Comparison of ENCODE assay signal across 11 cellular contexts in genomic region chr11:26947379-26947844, GRCh38. TPM values are rescaled to one million over a fixed set of nuclear protein-coding genes. Genes with fewer than 3 reads are reported as not detected.
DNase-seq lines count a peak whose midpoint lies in the region; TF ChIP-seq lines count a peak whose summit lies in the region.
"Had no signal": no experiment of that assay in that cellular context is flagged by ENCODE, and none has a peak within 500 bp of the region (broad histone marks: within the 10 kb centered on the region; RNA-seq: fewer than 3 reads in every experiment).

No MANE protein-coding gene starts in this region.

- H3K79me1 ChIP-seq in mesenchymal stem cell (replicated peaks; ENCODE audit: low read length, poor library complexity, severe bottlenecking), result no peaks in the 10 kb centered on the region

- H2BK15ac ChIP-seq in mesenchymal stem cell (ENCODE audit: low read depth, poor library complexity, severe bottlenecking), result no peak overlapping the region

- no peak for TF ChIP-seq EP300 in transverse colon (IDR thresholded peaks at IDR 0.05; ENCODE audit: low read depth)

- WGBS in mesenchymal stem cell, result 0% methylated on average over 1 of the region's 2 CpGs
- WGBS in transverse colon (ENCODE audit: low coverage in 1 of 2), 2 donors, result 40 to 65% methylated on average over 2 of the region's 2 CpGs

- no peaks in the 10 kb centered on the region for H3K36me3 ChIP-seq in mesenchymal stem cell (ENCODE audit: control insufficient read depth in 1 of 2, insufficient read depth in 2 of 2, low read depth in 1 of 2, low read length in 2 of 2)
- H3K36me3 ChIP-seq in transverse colon, result no peaks in the 10 kb centered on the region

- intact Hi-C loops in transverse colon (cut with DNase I; ENCODE audit: low total_unique reads), result no loop called here

- H3K4me3 ChIP-seq in epithelial cell of esophagus (ENCODE audit: low read length) (no peak overlapping the region), mesenchymal stem cell (ENCODE audit: insufficient read depth in 1 of 2, low read depth in 1 of 2, low read length in 2 of 2) (no peak overlapping the region), transverse colon (no peak overlapping the region)

- H2BK12ac ChIP-seq in mesenchymal stem cell (ENCODE audit: low read length in 2 of 2), result no peak overlapping the region

- TF ChIP-seq CTCF in epithelial cell of esophagus (IDR thresholded peaks at IDR 0.05; ENCODE audit: insufficient read depth, low read depth, low read length, missing control alignments) (no peak), transverse colon (IDR thresholded peaks at IDR 0.05) (no peak)

- H3K4me1 ChIP-seq in mesenchymal stem cell (ENCODE audit: control insufficient read depth, insufficient read depth, low read depth, low read length) (no peaks in the 10 kb centered on the region), transverse colon (peaks cover 0 to 17% (median 2%) of the 10 kb centered on the region in 4 donors)

- H3K23ac ChIP-seq in mesenchymal stem cell (ENCODE audit: low read length in 2 of 2), result no peak overlapping the region

- H3K18ac ChIP-seq in mesenchymal stem cell (ENCODE audit: low read depth in 1 of 2, low read length in 2 of 2), result no peak overlapping the region

- DNase-seq in M059J (ENCODE audit: low read depth), result peak; percentile 36
- peak; percentile 63 for DNase-seq in epithelial cell of esophagus (ENCODE audit: low read depth)
- peak; percentile 99 for DNase-seq in mesenchymal stem cell
- peak; percentile 25 for DNase-seq in transverse colon
- DNase-seq in NCI-H2171 (lab: John Stamatoyannopoulos, UW), result no peak
- DNase-seq in hypothalamus (lab: John Stamatoyannopoulos, UW), result no peak
- DNase-seq in NCI-H1694 (lab: John Stamatoyannopoulos, UW), result no peak
- DNase-seq in NCI-H187 (lab: John Stamatoyannopoulos, UW), result no peak
- DNase-seq: dermis blood vessel endothelial cell, GDM1, NCI-H146 had no signal

- H2BK120ac ChIP-seq in mesenchymal stem cell (ENCODE audit: low read depth, low read length), result no peak overlapping the region

- no peaks in the 10 kb centered on the region for H3K27me3 ChIP-seq in mesenchymal stem cell (ENCODE audit: control insufficient read depth in 1 of 2, insufficient read depth in 1 of 2, low read length in 2 of 2)
- no peaks in the 10 kb centered on the region for H3K27me3 ChIP-seq in transverse colon

- no peak overlapping the region for H2AK5ac ChIP-seq in mesenchymal stem cell (ENCODE audit: low read length, severe bottlenecking)

- no peak overlapping the region for H3K4ac ChIP-seq in mesenchymal stem cell (ENCODE audit: low read depth in 1 of 2, low read length in 2 of 2)

- in situ Hi-C loops in transverse colon (cut with MboI; ENCODE audit: low pct_ligation_motif_present in 1 of 4, low pct_unique_long_range_greater_than_20kb in 1 of 4, low sequenced_read_pairs in 3 of 4), result no loop called here

- no peak overlapping the region for H3K4me2 ChIP-seq in mesenchymal stem cell (ENCODE audit: low read length, poor library complexity, severe bottlenecking)

- H4K8ac ChIP-seq in mesenchymal stem cell (ENCODE audit: low read length), result no peak overlapping the region

- no peak for TF ChIP-seq POLR2A in transverse colon (IDR thresholded peaks at IDR 0.05)

- H2AFZ ChIP-seq in mesenchymal stem cell (ENCODE audit: low read depth, low read length), result no peak overlapping the region

- H3K9ac ChIP-seq in mesenchymal stem cell (ENCODE audit: low read length), result peak overlapping the region; percentile 69

- no peak overlapping the region for H4K91ac ChIP-seq in mesenchymal stem cell (ENCODE audit: low read length)

- H3K14ac ChIP-seq in mesenchymal stem cell (ENCODE audit: low read length in 2 of 2), result no peak overlapping the region

- H3K9me3 ChIP-seq in mesenchymal stem cell (ENCODE audit: control insufficient read depth, low read length), result no peaks in the 10 kb centered on the region
- H3K9me3 ChIP-seq in transverse colon, result no peaks in the 10 kb centered on the region

- H3K27ac ChIP-seq in mesenchymal stem cell (ENCODE audit: low read length, poor library complexity, severe bottlenecking) (no peak overlapping the region), transverse colon (peak overlapping the region; percentile 52 to 69 (median 56))

- no peak overlapping the region for H2BK5ac ChIP-seq in mesenchymal stem cell (ENCODE audit: low read depth, low read length, poor library complexity, severe bottlenecking)

RNA-seq across cellular contexts. Expression of gene FIBIN, which starts 46.5 kb away (rescaled TPM):
- 0.05 TPM in 1 of 2 replicates, not detected in the other for total RNA-seq in M059J (2014; rRNA removed; shearing (Covaris generic))
- polyA plus RNA-seq in mesenchymal stem cell (2013, experiment 1 of 2), result 40.1 TPM
- polyA plus RNA-seq in mesenchymal stem cell (2013, experiment 2 of 2), result 41.6 TPM
- 10 to 100 TPM in 1 of 4 donors, 1 to 10 TPM in 2, under 1 TPM in 1; 0.60 to 15.2 (median 4.4) TPM for total RNA-seq in transverse colon

Comparison
In these comparisons a context has a peak if more than half of its experiments do, and no peak if none do; other contexts are left out.
1. DNase-seq: peak in M059J (single experiment), epithelial cell of esophagus (single experiment), mesenchymal stem cell (single experiment) and transverse colon (single experiment); none in NCI-H2171 (single experiment), hypothalamus (0 of 51), NCI-H1694 (single experiment) and NCI-H187 (0 of 2).